8 cellular contexts compared by ENCODE assay signal in the genomic region with DNA sequence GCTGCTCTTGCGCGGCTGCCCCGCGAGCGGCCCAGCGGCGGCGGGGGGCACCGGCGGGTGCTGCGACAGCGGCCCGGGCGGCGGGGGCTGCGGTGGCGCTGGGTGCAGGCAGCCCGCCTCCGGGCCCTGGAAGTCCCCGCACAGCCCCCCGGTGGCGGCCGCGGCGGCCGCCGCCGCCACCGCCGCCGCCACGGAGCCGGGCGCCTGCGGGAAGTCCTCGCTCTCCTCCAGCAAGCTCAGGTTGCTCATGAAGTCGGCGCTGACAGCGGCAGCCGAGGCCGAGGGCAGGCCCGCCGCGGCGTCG. TPM values are rescaled to one million over a fixed set of nuclear protein-coding genes. Genes with fewer than 3 reads are reported as not detected.
DNase-seq lines count a peak whose midpoint lies in the region; ATAC-seq and TF ChIP-seq lines count a peak whose summit lies in the region.

No MANE protein-coding gene starts in this region.

- CTCF ChIA-PET in GM10248 (lab: Yijun Ruan, JAX): interaction anchor here (0.8 to 2.4 kb wide), 2 partner anchors 9 to 112 kb away, joined by 3 to 5 read pairs; no protein-coding TSS in a partner anchor
- CTCF ChIA-PET in activated CD4-positive, alpha-beta T cell treated with anti-CD3 and anti-CD28 coated beads, Interleukin-2, amount 10 ng/mL, durations not matched to agents 7 days and 5 days (lab: Charles Lee): no interaction called here

- TF ChIP-seq CTCF in GM10248 (IDR thresholded peaks at IDR 0.05; ENCODE audit: control extremely low read depth, extremely low read depth, low read depth, missing control alignments) (no peak), progenitor cell of endocrine pancreas (IDR thresholded peaks at IDR 0.05; ENCODE audit: unreplicated experiment) (no peak)

- H3K9me3 Mint-ChIP-seq in activated CD4-positive, alpha-beta T cell treated with anti-CD3 and anti-CD28 coated beads, Interleukin-2, amount 10 ng/mL, durations not matched to agents 7 days and 5 days: no peaks in the 10 kb centered on the region
- no peaks in the 10 kb centered on the region for H3K9me3 Mint-ChIP-seq in progenitor cell of endocrine pancreas (ENCODE audit: low read depth)

- peak; percentile 2 for ATAC-seq in HG02885 (IDR thresholded peaks at IDR 0.05; ENCODE audit: poor library complexity, unreplicated experiment)
- no peak for ATAC-seq in left lobe of liver

- DNase-seq in GM10248 (ENCODE audit: extremely low spot score) (peak; percentile 42), epithelial cell of prostate (ENCODE audit: low read depth, low spot score) (no peak), progenitor cell of endocrine pancreas (ENCODE audit: low spot score, unreplicated experiment) (no peak), NCI-H226 (no peak), mesenteric fat pad (ENCODE audit: low spot score) (no peak), left lobe of liver (ENCODE audit: low spot score) (no peak)
- DNase-seq in activated CD4-positive, alpha-beta T cell treated with anti-CD3 and anti-CD28 coated beads, Interleukin-2, amount 10 ng/mL, durations not matched to agents 7 days and 5 days: peak; percentile 46

- H3K27ac Mint-ChIP-seq in activated CD4-positive, alpha-beta T cell treated with anti-CD3 and anti-CD28 coated beads, Interleukin-2, amount 10 ng/mL, durations not matched to agents 7 days and 5 days: peak overlapping the region; percentile 94
- H3K27ac Mint-ChIP-seq in progenitor cell of endocrine pancreas: no peak overlapping the region

- H3K27ac ChIP-seq in epithelial cell of prostate: peak overlapping the region; percentile 82

- H3K27me3 Mint-ChIP-seq in activated CD4-positive, alpha-beta T cell treated with anti-CD3 and anti-CD28 coated beads, Interleukin-2, amount 10 ng/mL, durations not matched to agents 7 days and 5 days: no peaks in the 10 kb centered on the region
- peaks cover 10% of the 10 kb centered on the region for H3K27me3 Mint-ChIP-seq in progenitor cell of endocrine pancreas

- POLR2A ChIA-PET in GM10248 (lab: Yijun Ruan, JAX): interaction anchor here (0.6 to 1.0 kb wide), 2 partner anchors 220 to 690 kb away, joined by 3 read pairs; no protein-coding TSS in a partner anchor
- POLR2A ChIA-PET in activated CD4-positive, alpha-beta T cell treated with anti-CD3 and anti-CD28 coated beads, Interleukin-2, amount 10 ng/mL, durations not matched to agents 7 days and 5 days (lab: Charles Lee): interaction anchor here (0.9 kb wide), 1 partner anchor 459 kb away, joined by 3 read pairs; no protein-coding TSS in a partner anchor

- H3K36me3 Mint-ChIP-seq in activated CD4-positive, alpha-beta T cell treated with anti-CD3 and anti-CD28 coated beads, Interleukin-2, amount 10 ng/mL, durations not matched to agents 7 days and 5 days (ENCODE audit: low read depth): peaks cover 17% of the 10 kb centered on the region
- no peaks in the 10 kb centered on the region for H3K36me3 Mint-ChIP-seq in progenitor cell of endocrine pancreas (ENCODE audit: insufficient read depth)

- H3K4me1 Mint-ChIP-seq in activated CD4-positive, alpha-beta T cell treated with anti-CD3 and anti-CD28 coated beads, Interleukin-2, amount 10 ng/mL, durations not matched to agents 7 days and 5 days: peaks cover 45% of the 10 kb centered on the region
- peaks cover 11% of the 10 kb centered on the region for H3K4me1 Mint-ChIP-seq in progenitor cell of endocrine pancreas (ENCODE audit: low read depth)

- peak overlapping the region; percentile 88 for H3K4me3 Mint-ChIP-seq in activated CD4-positive, alpha-beta T cell treated with anti-CD3 and anti-CD28 coated beads, Interleukin-2, amount 10 ng/mL, durations not matched to agents 7 days and 5 days
- peak overlapping the region; percentile 90 for H3K4me3 Mint-ChIP-seq in progenitor cell of endocrine pancreas (ENCODE audit: low read depth)

RNA-seq across cellular contexts. Expression of a gene that starts 0.7 kb away (rescaled TPM):
- total RNA-seq in activated CD4-positive, alpha-beta T cell treated with anti-CD3 and anti-CD28 coated beads, Interleukin-2, amount 10 ng/mL, durations not matched to agents 7 days and 5 days: 10 to 100 TPM; 40.3 to 46.5 TPM
- total RNA-seq in progenitor cell of endocrine pancreas (15.7 TPM in 2 replicates), mesenteric fat pad (120 TPM), left lobe of liver (13.3 TPM)

Comparison
In these comparisons a context has a peak if more than half of its experiments do, and no peak if none do; other contexts are left out.
1. DNase-seq: peak in GM10248 (single experiment) and activated CD4-positive, alpha-beta T cell treated with anti-CD3 and anti-CD28 coated beads, Interleukin-2, amount 10 ng/mL, durations not matched to agents 7 days and 5 days (single experiment); none in epithelial cell of prostate (single experiment), progenitor cell of endocrine pancreas (single experiment), NCI-H226 (single experiment), mesenteric fat pad (single experiment) and left lobe of liver (single experiment).